Comparison of ENCODE assay signal across 27 cellular contexts in genomic region chr18:3891245-3891644, GRCh38.
"Had no signal": no experiment of that assay in that cellular context is flagged by ENCODE, and none has a peak within 500 bp of the region (broad histone marks: within the 10 kb centered on the region; RNA-seq: fewer than 3 reads in every experiment).

No MANE protein-coding gene starts in this region.

- DNase-seq: natural killer cell; occipital lobe; ovary; posterior cingulate gyrus; psoas muscle; right cardiac atrium; right lobe of liver; sigmoid colon; small intestine; stimulated activated CD4-positive, alpha-beta T cell treated with anti-CD3 and anti-CD28 coated beads, Interleukin-15, amount 100 ng/mL, for 24 hours; stimulated activated CD4-positive, alpha-beta T cell treated with anti-CD3 and anti-CD28 coated beads, Interleukin-2, amount 100 ng/mL, for 24 hours; stimulated activated CD4-positive, alpha-beta T cell treated with anti-CD3 and anti-CD28 coated beads, Interleukin-2, amount 100 ng/mL, for 48 hours; stimulated activated CD4-positive, alpha-beta T cell treated with anti-CD3 and anti-CD28 coated beads, Interleukin-4, amount 100 ng/mL, for 24 hours; stimulated activated naive B cell treated with anti-CD40 and anti-IgM and Interleukin-4, amounts not matched to agents 10 μg/mL and 1 μg/mL and 100 μg/mL, for 72 hours; stimulated activated naive CD4-positive, alpha-beta T cell treated with Interleukin-2 at 50 U/mL for 16 hours; stomach; tibial artery; transverse colon; upper lobe of right lung had no signal

- FAIRE-seq: small intestine had no signal

- H3K9me3 Mint-ChIP-seq: nephron; neural progenitor cell; stimulated activated effector memory CD8-positive, alpha-beta T cell treated with anti-CD3 and anti-CD28 coated beads, Interleukin-12 subunit alpha, Interleukin-12 subunit beta, amount 100 ng/mL, for 72 hours; stimulated activated naive B cell treated with anti-CD40 and anti-IgM and Interleukin-4, amounts not matched to agents 10 μg/mL and 1 μg/mL and 100 μg/mL, for 72 hours; stimulated activated naive CD8-positive, alpha-beta T cell treated with anti-CD3 and anti-CD28 coated beads, Interleukin-15, Interleukin-2, amounts not matched to agents 100 ng/mL and 50 ng/mL, for 24 hours; type B pancreatic cell had no signal

- H3K9me3 ChIP-seq: ovary, psoas muscle, right lobe of liver, sigmoid colon, stomach, tibial artery, transverse colon, upper lobe of right lung, vagina had no signal

- H3K36me3 Mint-ChIP-seq: natural killer cell; neural progenitor cell; stimulated activated effector memory CD8-positive, alpha-beta T cell treated with anti-CD3 and anti-CD28 coated beads, Interleukin-12 subunit alpha, Interleukin-12 subunit beta, amount 100 ng/mL, for 72 hours; stimulated activated naive B cell treated with anti-CD40 and anti-IgM and Interleukin-4, amounts not matched to agents 10 μg/mL and 1 μg/mL and 100 μg/mL, for 72 hours; type B pancreatic cell had no signal

- H3K4me1 ChIP-seq: parathyroid adenoma, psoas muscle, right lobe of liver, sigmoid colon, upper lobe of right lung, vagina had no signal

- H3K27me3 ChIP-seq: neural progenitor cell, ovary, right lobe of liver, sigmoid colon, stomach, tibial artery, transverse colon, upper lobe of right lung, vagina had no signal

- H3K79me2 ChIP-seq: parathyroid adenoma had no signal

- H3K27ac Mint-ChIP-seq: natural killer cell; nephron; neural progenitor cell; progenitor cell of endocrine pancreas; stimulated activated effector memory CD8-positive, alpha-beta T cell treated with anti-CD3 and anti-CD28 coated beads, Interleukin-12 subunit alpha, Interleukin-12 subunit beta, amount 100 ng/mL, for 72 hours; stimulated activated naive B cell treated with anti-CD40 and anti-IgM and Interleukin-4, amounts not matched to agents 10 μg/mL and 1 μg/mL and 100 μg/mL, for 72 hours; stimulated activated naive CD8-positive, alpha-beta T cell treated with anti-CD3 and anti-CD28 coated beads, Interleukin-15, Interleukin-2, amounts not matched to agents 100 ng/mL and 50 ng/mL, for 24 hours; type B pancreatic cell had no signal

- H3K4me1 Mint-ChIP-seq: natural killer cell; nephron; stimulated activated effector memory CD8-positive, alpha-beta T cell treated with anti-CD3 and anti-CD28 coated beads, Interleukin-12 subunit alpha, Interleukin-12 subunit beta, amount 100 ng/mL, for 72 hours; stimulated activated naive B cell treated with anti-CD40 and anti-IgM and Interleukin-4, amounts not matched to agents 10 μg/mL and 1 μg/mL and 100 μg/mL, for 72 hours had no signal

- H3K27me3 Mint-ChIP-seq: progenitor cell of endocrine pancreas had no signal

- H3K4me3 ChIP-seq: neural progenitor cell, ovary, psoas muscle, right lobe of liver, sigmoid colon, stomach, tibial artery, transverse colon, upper lobe of right lung, vagina had no signal

- H3K4me2 ChIP-seq: neural progenitor cell had no signal

- H3K36me3 ChIP-seq: neural progenitor cell, ovary, right lobe of liver, sigmoid colon, stomach, tibial artery, transverse colon, upper lobe of right lung, vagina had no signal

- H3K4me3 Mint-ChIP-seq: natural killer cell; nephron; neural progenitor cell; stimulated activated effector memory CD8-positive, alpha-beta T cell treated with anti-CD3 and anti-CD28 coated beads, Interleukin-12 subunit alpha, Interleukin-12 subunit beta, amount 100 ng/mL, for 72 hours; stimulated activated naive B cell treated with anti-CD40 and anti-IgM and Interleukin-4, amounts not matched to agents 10 μg/mL and 1 μg/mL and 100 μg/mL, for 72 hours; stimulated activated naive CD8-positive, alpha-beta T cell treated with anti-CD3 and anti-CD28 coated beads, Interleukin-15, Interleukin-2, amounts not matched to agents 100 ng/mL and 50 ng/mL, for 24 hours; type B pancreatic cell had no signal

- ATAC-seq: natural killer cell; psoas muscle; right cardiac atrium; right lobe of liver; stimulated activated effector memory CD8-positive, alpha-beta T cell treated with anti-CD3 and anti-CD28 coated beads, Interleukin-12 subunit alpha, Interleukin-12 subunit beta, amount 100 ng/mL, for 72 hours; stimulated activated naive B cell treated with anti-CD40 and anti-IgM and Interleukin-4, amounts not matched to agents 10 μg/mL and 1 μg/mL and 100 μg/mL, for 72 hours; upper lobe of right lung had no signal

- H2AFZ ChIP-seq: neural progenitor cell, parathyroid adenoma had no signal

- H3K27ac ChIP-seq: neural progenitor cell, ovary, parathyroid adenoma, psoas muscle, right lobe of liver, sigmoid colon, stomach, tibial artery, transverse colon, upper lobe of right lung, vagina had no signal
